ENCODE assay signal across 11 cellular contexts in genomic region chr22:33841281-33842005, GRCh38.
A peak's percentile ranks its signal among the peaks of the same experiment; 100 is the strongest.
DNase-seq lines count a peak whose midpoint lies in the region; ATAC-seq and TF ChIP-seq lines count a peak whose summit lies in the region.
"Had no signal": no experiment of that assay in that cellular context is flagged by ENCODE, and none has a peak within 500 bp of the region (broad histone marks: within the 10 kb centered on the region; RNA-seq: fewer than 3 reads in every experiment).

No MANE protein-coding gene starts in this region.

- peak overlapping the region; percentile 60; the same call in 1 of the 2 replicates for H3K23ac ChIP-seq in IMR-90 (ENCODE audit: low read depth, low read length)

- H3K4me3 ChIP-seq in IMR-90 (ENCODE audit: insufficient read depth, low read depth, low read length) (no peak overlapping the region), vagina (no peak overlapping the region)

- H4K8ac ChIP-seq in IMR-90 (ENCODE audit: low read depth in 2 of 2, low read length in 2 of 2): peak overlapping the region in 1 of 2 experiments; percentile 22; a peak in 1 of 4 replicates

- no peak overlapping the region for H3K4me2 ChIP-seq in IMR-90 (ENCODE audit: low read depth, low read length)

- DNase-seq in IMR-90 (no peak), Right ventricle myocardium superior (no peak), vagina (ENCODE audit: extremely low spot score in 2 of 2) (no peak), NCI-H2107 treated with DMSO at 0.1 percent for 48 hours (lab: John Stamatoyannopoulos, UW; ENCODE audit: unreplicated experiment) (no peak)
- DNase-seq in effector CD4-positive, alpha-beta T cell: no peak
- DNase-seq in activated CD4-positive, alpha-beta T cell treated with anti-CD3 and anti-CD28 coated beads, Interleukin-2, amount 50 U/mL, for 48 hours: no peak
- DNase-seq: naive thymus-derived CD4-positive, alpha-beta T cell; OCI-M1; spleen had no signal

- H2BK15ac ChIP-seq in IMR-90 (ENCODE audit: low read depth, low read length): no peak overlapping the region; the same call in 2 of the 3 replicates

- 83% methylated on average over 1 of the region's 4 CpGs; no CpG with 5 or more reads in 1 of the 2 experiments for WGBS in IMR-90 (ENCODE audit: extremely low coverage in 2 of 2, insufficient read length in 1 of 2), 2 experiments

- TF ChIP-seq CTCF in IMR-90 (conservative IDR thresholded peaks at IDR 0.05; ENCODE audit: low read depth, low read length) (no peak), vagina (IDR thresholded peaks at IDR 0.05) (no peak)

- no TSS peak for BruUV-seq in IMR-90 (replicated peaks; lab: Mats Ljungman, UMichigan)

- H3K79me1 ChIP-seq in IMR-90 (ENCODE audit: low read depth in 1 of 2, low read length in 2 of 2): peaks cover 10 to 45% of the 10 kb centered on the region in 2 experiments

- peaks cover 14% of the 10 kb centered on the region for H3K9me1 ChIP-seq in IMR-90 (ENCODE audit: insufficient read depth, low read length)

- no peaks in the 10 kb centered on the region for H3K27me3 ChIP-seq in IMR-90 (ENCODE audit: control insufficient read depth, insufficient read depth, low read length)
- no peaks in the 10 kb centered on the region for H3K27me3 ChIP-seq in vagina
- H3K27me3 ChIP-seq: spleen had no signal

- dilution Hi-C loops in IMR-90 (cut with HindIII; ENCODE audit: low sequenced_read_pairs, unreplicated experiment): no loop called here

- H2AFZ ChIP-seq in IMR-90 (replicated peaks; ENCODE audit: low read length, poor library complexity): no peak overlapping the region

- ATAC-seq in GM21390 (IDR thresholded peaks at IDR 0.05; ENCODE audit: unreplicated experiment) (peak; percentile 47), IMR-90 (ENCODE audit: low read depth) (no peak), Right ventricle myocardium superior (ENCODE audit: poor library complexity) (peak; percentile 42)
- ATAC-seq: naive thymus-derived CD4-positive, alpha-beta T cell had no signal

- peak overlapping the region; percentile 25 for H3K4ac ChIP-seq in IMR-90 (ENCODE audit: low read depth, low read length)

- CTCF ChIA-PET in IMR-90 (lab: Yijun Ruan, JAX): interaction anchor here (0.6 kb wide), 1 partner anchor 60 kb away, joined by 3 read pairs; no protein-coding TSS in a partner anchor

- POLR2A ChIA-PET in IMR-90 (lab: Charles Lee; ENCODE audit: unreplicated experiment): no interaction called here

- in situ Hi-C loops in IMR-90 (cut with MboI; ENCODE audit: low sequenced_read_pairs): no loop called here

- H3K4me1 ChIP-seq in IMR-90 (ENCODE audit: control insufficient read depth, insufficient read depth, low read length): peaks cover 11% of the 10 kb centered on the region
- peaks cover 34% of the 10 kb centered on the region for H3K4me1 ChIP-seq in vagina

- H4K91ac ChIP-seq in IMR-90 (ENCODE audit: insufficient read depth, low read depth, low read length): no peak overlapping the region

- peak overlapping the region; percentile 26; the same call in 1 of the 2 replicates for H2BK120ac ChIP-seq in IMR-90 (ENCODE audit: low read depth, low read length)

- peaks cover 4% of the 10 kb centered on the region; the same call in 1 of the 2 replicates for H4K20me1 ChIP-seq in IMR-90 (ENCODE audit: insufficient read depth, low read length)

- H2AK5ac ChIP-seq in IMR-90 (ENCODE audit: low read depth, low read length): peak overlapping the region; percentile 69; the same call in 1 of the 2 replicates

- intact Hi-C loops in IMR-90 (cut with micrococcal nuclease) (no loop called here), Right ventricle myocardium superior (cut with DNase I) (no loop called here), vagina (cut with DNase I) (loop anchor here (10.0 kb wide), 1 partner anchor 47 kb away; no protein-coding TSS in a partner anchor)

- TF ChIP-seq RAD21 in IMR-90 (IDR thresholded peaks at IDR 0.05; ENCODE audit: low read length): no peak

- no peak overlapping the region for H2AK9ac ChIP-seq in IMR-90 (replicated peaks; ENCODE audit: low read depth, low read length, poor library complexity)

- no peaks in the 10 kb centered on the region for H3K9me3 ChIP-seq in IMR-90 (ENCODE audit: control insufficient read depth, insufficient read depth, low read length)
- no peaks in the 10 kb centered on the region for H3K9me3 ChIP-seq in vagina

- TF ChIP-seq POLR2A in IMR-90 (IDR thresholded peaks at IDR 0.05; ENCODE audit: low read depth, low read length): no peak
- TF ChIP-seq POLR2A in vagina (IDR thresholded peaks at IDR 0.05): no peak

- H3K18ac ChIP-seq in IMR-90 (ENCODE audit: low read depth, low read length): no peak overlapping the region

- H3K27ac ChIP-seq in IMR-90 (ENCODE audit: insufficient read depth, low read length): no peak overlapping the region
- peak overlapping the region; percentile 6 for H3K27ac ChIP-seq in vagina
- H3K27ac ChIP-seq: epithelial cell of prostate had no signal

- H3K36me3 ChIP-seq in IMR-90 (ENCODE audit: control insufficient read depth, insufficient read depth, low read length): no peaks in the 10 kb centered on the region
- no peaks in the 10 kb centered on the region for H3K36me3 ChIP-seq in vagina
- H3K36me3 ChIP-seq: spleen had no signal

- H2BK20ac ChIP-seq in IMR-90 (ENCODE audit: low read depth, low read length): 0 out of 2 replicates have a peak overlapping the region, but pooled peaks have one; percentile 27

- no peak overlapping the region for H4K5ac ChIP-seq in IMR-90 (ENCODE audit: low read depth, low read length)

- no peak overlapping the region for H2BK5ac ChIP-seq in IMR-90 (ENCODE audit: low read depth, low read length, poor library complexity, severe bottlenecking)

- H3K14ac ChIP-seq in IMR-90 (replicated peaks; ENCODE audit: low read depth, low read length): peak overlapping the region; percentile 50

- H3K56ac ChIP-seq in IMR-90 (ENCODE audit: extremely low read depth, insufficient read depth, low read length): no peak overlapping the region

- H3K9ac ChIP-seq in IMR-90 (ENCODE audit: low read depth, low read length): no peak overlapping the region

TF ChIP-seq in IMR-90, 13 proteins besides CTCF, POLR2A, EP300 and RAD21:
- TF ChIP-seq BHLHE40 (IDR thresholded peaks at IDR 0.05; ENCODE audit: low read depth, low read length) (no peak), MAZ (IDR thresholded peaks at IDR 0.05; ENCODE audit: borderline replicate concordance, low read depth, low read length) (no peak), CEBPB (IDR thresholded peaks at IDR 0.05; ENCODE audit: low read depth, low read length) (no peak), NFE2L2 (IDR thresholded peaks at IDR 0.05; ENCODE audit: low read depth, low read length) (no peak), ELK1 (IDR thresholded peaks at IDR 0.05; ENCODE audit: borderline replicate concordance, low read depth, low read length) (no peak)
